ENCODE assay signal across 1 cellular context in the genomic region with DNA sequence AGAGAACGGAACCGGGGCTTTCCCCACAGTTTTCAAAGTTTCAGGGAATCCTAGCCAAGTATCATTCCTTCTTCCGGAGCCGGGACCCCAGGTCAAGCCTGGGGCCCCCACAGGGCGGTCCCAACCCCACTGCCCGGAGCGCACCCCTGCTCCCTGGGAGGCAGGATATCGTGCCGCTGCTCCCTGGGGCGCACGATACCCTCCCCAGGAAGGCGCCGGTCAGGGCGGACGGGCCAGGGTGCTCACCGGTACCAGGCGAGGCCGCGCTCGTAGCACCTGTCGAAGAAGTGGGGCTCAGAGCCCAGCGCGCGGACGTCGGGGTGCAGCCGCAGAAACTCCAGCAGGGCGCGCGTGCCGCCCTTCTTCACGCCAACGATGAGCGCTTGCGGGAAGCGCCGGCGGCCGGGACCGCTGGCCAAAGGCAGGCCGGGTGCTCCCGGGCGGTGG.
TF ChIP-seq lines count a peak whose summit lies in the region.

No MANE protein-coding gene starts in this region.

TF ChIP-seq in WTC11, 78 proteins besides CTCF, POLR2A, EP300 and RAD21 (continued from another document):
- TF ChIP-seq ATF2 (CRISPR knock-in tag; IDR thresholded peaks at IDR 0.05; ENCODE audit: borderline replicate concordance, low read depth) (no peak), ATF3 (CRISPR knock-in tag; conservative IDR thresholded peaks at IDR 0.05) (no peak), MYBL2 (CRISPR knock-in tag; IDR thresholded peaks at IDR 0.05) (no peak), HMGA2 (CRISPR knock-in tag; IDR thresholded peaks at IDR 0.05) (no peak), ZNF671 (CRISPR knock-in tag; IDR thresholded peaks at IDR 0.05) (no peak), RELA (CRISPR knock-in tag; IDR thresholded peaks at IDR 0.05; ENCODE audit: borderline replicate concordance) (no peak), FOXJ3 (CRISPR knock-in tag; IDR thresholded peaks at IDR 0.05; ENCODE audit: borderline replicate concordance) (no peak), ZNF219 (CRISPR knock-in tag; IDR thresholded peaks at IDR 0.05; ENCODE audit: borderline replicate concordance) (no peak), ZBTB43 (CRISPR knock-in tag; IDR thresholded peaks at IDR 0.05) (no peak), FOXP4 (CRISPR knock-in tag; IDR thresholded peaks at IDR 0.05) (no peak), GTF2I (CRISPR knock-in tag; conservative IDR thresholded peaks at IDR 0.05) (no peak)
- TF ChIP-seq, protein P1, sequence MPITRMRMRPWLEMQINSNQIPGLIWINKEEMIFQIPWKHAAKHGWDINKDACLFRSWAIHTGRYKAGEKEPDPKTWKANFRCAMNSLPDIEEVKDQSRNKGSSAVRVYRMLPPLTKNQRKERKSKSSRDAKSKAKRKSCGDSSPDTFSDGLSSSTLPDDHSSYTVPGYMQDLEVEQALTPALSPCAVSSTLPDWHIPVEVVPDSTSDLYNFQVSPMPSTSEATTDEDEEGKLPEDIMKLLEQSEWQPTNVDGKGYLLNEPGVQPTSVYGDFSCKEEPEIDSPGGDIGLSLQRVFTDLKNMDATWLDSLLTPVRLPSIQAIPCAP (CRISPR knock-in tag; IDR thresholded peaks at IDR 0.05) = no peak
- TF ChIP-seq, protein P2, sequence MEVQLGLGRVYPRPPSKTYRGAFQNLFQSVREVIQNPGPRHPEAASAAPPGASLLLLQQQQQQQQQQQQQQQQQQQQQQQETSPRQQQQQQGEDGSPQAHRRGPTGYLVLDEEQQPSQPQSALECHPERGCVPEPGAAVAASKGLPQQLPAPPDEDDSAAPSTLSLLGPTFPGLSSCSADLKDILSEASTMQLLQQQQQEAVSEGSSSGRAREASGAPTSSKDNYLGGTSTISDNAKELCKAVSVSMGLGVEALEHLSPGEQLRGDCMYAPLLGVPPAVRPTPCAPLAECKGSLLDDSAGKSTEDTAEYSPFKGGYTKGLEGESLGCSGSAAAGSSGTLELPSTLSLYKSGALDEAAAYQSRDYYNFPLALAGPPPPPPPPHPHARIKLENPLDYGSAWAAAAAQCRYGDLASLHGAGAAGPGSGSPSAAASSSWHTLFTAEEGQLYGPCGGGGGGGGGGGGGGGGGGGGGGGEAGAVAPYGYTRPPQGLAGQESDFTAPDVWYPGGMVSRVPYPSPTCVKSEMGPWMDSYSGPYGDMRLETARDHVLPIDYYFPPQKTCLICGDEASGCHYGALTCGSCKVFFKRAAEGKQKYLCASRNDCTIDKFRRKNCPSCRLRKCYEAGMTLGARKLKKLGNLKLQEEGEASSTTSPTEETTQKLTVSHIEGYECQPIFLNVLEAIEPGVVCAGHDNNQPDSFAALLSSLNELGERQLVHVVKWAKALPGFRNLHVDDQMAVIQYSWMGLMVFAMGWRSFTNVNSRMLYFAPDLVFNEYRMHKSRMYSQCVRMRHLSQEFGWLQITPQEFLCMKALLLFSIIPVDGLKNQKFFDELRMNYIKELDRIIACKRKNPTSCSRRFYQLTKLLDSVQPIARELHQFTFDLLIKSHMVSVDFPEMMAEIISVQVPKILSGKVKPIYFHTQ (CRISPR knock-in tag; IDR thresholded peaks at IDR 0.05) = no peak
- TF ChIP-seq, protein P3, sequence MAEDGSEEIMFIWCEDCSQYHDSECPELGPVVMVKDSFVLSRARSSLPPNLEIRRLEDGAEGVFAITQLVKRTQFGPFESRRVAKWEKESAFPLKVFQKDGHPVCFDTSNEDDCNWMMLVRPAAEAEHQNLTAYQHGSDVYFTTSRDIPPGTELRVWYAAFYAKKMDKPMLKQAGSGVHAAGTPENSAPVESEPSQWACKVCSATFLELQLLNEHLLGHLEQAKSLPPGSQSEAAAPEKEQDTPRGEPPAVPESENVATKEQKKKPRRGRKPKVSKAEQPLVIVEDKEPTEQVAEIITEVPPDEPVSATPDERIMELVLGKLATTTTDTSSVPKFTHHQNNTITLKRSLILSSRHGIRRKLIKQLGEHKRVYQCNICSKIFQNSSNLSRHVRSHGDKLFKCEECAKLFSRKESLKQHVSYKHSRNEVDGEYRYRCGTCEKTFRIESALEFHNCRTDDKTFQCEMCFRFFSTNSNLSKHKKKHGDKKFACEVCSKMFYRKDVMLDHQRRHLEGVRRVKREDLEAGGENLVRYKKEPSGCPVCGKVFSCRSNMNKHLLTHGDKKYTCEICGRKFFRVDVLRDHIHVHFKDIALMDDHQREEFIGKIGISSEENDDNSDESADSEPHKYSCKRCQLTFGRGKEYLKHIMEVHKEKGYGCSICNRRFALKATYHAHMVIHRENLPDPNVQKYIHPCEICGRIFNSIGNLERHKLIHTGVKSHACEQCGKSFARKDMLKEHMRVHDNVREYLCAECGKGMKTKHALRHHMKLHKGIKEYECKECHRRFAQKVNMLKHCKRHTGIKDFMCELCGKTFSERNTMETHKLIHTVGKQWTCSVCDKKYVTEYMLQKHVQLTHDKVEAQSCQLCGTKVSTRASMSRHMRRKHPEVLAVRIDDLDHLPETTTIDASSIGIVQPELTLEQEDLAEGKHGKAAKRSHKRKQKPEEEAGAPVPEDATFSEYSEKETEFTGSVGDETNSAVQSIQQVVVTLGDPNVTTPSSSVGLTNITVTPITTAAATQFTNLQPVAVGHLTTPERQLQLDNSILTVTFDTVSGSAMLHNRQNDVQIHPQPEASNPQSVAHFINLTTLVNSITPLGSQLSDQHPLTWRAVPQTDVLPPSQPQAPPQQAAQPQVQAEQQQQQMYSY (CRISPR knock-in tag; IDR thresholded peaks at IDR 0.05) = no peak
- TF ChIP-seq, protein P4, sequence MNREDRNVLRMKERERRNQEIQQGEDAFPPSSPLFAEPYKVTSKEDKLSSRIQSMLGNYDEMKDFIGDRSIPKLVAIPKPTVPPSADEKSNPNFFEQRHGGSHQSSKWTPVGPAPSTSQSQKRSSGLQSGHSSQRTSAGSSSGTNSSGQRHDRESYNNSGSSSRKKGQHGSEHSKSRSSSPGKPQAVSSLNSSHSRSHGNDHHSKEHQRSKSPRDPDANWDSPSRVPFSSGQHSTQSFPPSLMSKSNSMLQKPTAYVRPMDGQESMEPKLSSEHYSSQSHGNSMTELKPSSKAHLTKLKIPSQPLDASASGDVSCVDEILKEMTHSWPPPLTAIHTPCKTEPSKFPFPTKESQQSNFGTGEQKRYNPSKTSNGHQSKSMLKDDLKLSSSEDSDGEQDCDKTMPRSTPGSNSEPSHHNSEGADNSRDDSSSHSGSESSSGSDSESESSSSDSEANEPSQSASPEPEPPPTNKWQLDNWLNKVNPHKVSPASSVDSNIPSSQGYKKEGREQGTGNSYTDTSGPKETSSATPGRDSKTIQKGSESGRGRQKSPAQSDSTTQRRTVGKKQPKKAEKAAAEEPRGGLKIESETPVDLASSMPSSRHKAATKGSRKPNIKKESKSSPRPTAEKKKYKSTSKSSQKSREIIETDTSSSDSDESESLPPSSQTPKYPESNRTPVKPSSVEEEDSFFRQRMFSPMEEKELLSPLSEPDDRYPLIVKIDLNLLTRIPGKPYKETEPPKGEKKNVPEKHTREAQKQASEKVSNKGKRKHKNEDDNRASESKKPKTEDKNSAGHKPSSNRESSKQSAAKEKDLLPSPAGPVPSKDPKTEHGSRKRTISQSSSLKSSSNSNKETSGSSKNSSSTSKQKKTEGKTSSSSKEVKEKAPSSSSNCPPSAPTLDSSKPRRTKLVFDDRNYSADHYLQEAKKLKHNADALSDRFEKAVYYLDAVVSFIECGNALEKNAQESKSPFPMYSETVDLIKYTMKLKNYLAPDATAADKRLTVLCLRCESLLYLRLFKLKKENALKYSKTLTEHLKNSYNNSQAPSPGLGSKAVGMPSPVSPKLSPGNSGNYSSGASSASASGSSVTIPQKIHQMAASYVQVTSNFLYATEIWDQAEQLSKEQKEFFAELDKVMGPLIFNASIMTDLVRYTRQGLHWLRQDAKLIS (CRISPR knock-in tag; IDR thresholded peaks at IDR 0.05; ENCODE audit: borderline replicate concordance) = no peak
